Comparison of ENCODE assay signal across 38 cellular contexts in genomic region chr15:42097018-42097417, GRCh38. TPM values are rescaled to one million over a fixed set of nuclear protein-coding genes. Genes with fewer than 3 reads are reported as not detected.
"Had no signal": no experiment of that assay in that cellular context is flagged by ENCODE, and none has a peak within 500 bp of the region (broad histone marks: within the 10 kb centered on the region; RNA-seq: fewer than 3 reads in every experiment).

No MANE protein-coding gene starts in this region.

- H3K9me3 ChIP-seq: MG63 had no signal

- DNase-seq: Karpas-422, Kasumi-1, KG1, MG63, MM.1S, MV-4-11, NCI-H1048, NCI-H1092, NCI-H1092 treated with DMSO at 0.1 percent for 48 hours, NCI-H1105, NCI-H1105 treated with DMSO at 0.1 percent for 48 hours, NCI-H1417, NCI-H1417 treated with DMSO at 0.1 percent for 48 hours, NCI-H1436, NCI-H1436 treated with DMSO at 0.1 percent for 48 hours, NCI-H146, NCI-H1694, NCI-H1694 treated with DMSO at 0.1 percent for 48 hours, NCI-H187, NCI-H187 treated with DMSO at 0.1 percent for 48 hours, NCI-H1930, NCI-H2029, NCI-H2029 treated with DMSO at 0.1 percent for 48 hours, NCI-H2081, NCI-H2081 treated with DMSO at 0.1 percent for 48 hours, NCI-H2107, NCI-H2171, NCI-H2171 treated with DMSO at 0.1 percent for 48 hours, NCI-H2227 treated with DMSO at 0.1 percent for 48 hours, NCI-H226, NCI-H345, NCI-H446, NCI-H446 treated with DMSO at 0.1 percent for 48 hours had no signal

- H3K27ac ChIP-seq: KMS-11 had no signal

- H3K4me3 ChIP-seq: MG63 had no signal

- H3K27me3 ChIP-seq: MG63 had no signal

- H3K36me3 ChIP-seq: MG63 had no signal

RNA-seq across cellular contexts. Expression of gene PLA2G4D, which starts 2.7 kb away (rescaled TPM):
- total RNA-seq: LHCN-M2, MCF 10A, NCI-H460 had no signal

RNA-seq across cellular contexts. Expression of gene PLA2G4F, which starts 59.4 kb away (rescaled TPM):
- total RNA-seq: LHCN-M2, M059J, NCI-H460 had no signal
